Comparison of ENCODE assay signal across 9 cellular contexts in the genomic region with DNA sequence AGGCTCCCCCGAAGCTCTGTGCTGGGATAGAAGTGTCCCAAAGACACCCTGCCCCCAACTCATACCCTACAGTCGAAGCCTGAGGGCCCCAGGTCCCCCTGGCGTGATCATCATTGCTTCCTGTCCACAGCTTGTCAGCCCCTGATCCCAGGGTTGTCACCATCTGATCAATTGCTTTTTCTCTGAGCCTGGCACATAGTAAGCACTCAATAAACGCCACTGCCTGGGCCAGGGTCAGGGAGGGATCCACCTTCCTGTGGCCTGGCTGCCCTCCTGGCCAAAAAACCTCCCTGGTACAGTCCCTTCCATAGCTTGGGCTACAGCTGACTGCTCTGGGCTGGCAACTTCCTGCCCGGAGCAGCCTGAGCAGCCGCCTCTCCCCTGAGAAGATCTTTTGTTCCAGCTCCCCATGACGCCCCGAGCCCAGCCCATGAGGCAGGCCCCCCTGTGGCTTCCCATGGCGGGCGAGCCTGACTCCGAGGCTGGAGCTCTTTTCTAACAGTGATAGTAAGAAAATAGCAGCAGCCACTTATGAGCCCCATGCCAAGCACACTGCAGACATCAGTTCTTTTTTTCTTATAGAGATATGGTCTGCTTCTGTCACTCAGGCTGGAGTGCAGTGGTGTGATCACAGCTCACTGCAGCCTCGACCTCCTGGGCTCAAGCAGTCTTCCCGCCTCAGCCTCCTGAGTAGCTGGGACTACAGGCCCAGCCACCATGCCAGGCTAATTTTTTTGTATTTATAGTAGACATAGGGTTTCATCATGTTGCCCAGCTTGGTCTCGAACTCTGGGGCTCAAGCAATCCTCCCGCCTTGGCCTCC. TPM values are rescaled to one million over a fixed set of nuclear protein-coding genes. Genes with fewer than 3 reads are reported as not detected.
DNase-seq lines count a peak whose midpoint lies in the region; ATAC-seq and TF ChIP-seq lines count a peak whose summit lies in the region.
"Had no signal": no experiment of that assay in that cellular context is flagged by ENCODE, and none has a peak within 500 bp of the region (broad histone marks: within the 10 kb centered on the region; RNA-seq: fewer than 3 reads in every experiment).

No MANE protein-coding gene starts in this region.

- H3K4me3 ChIP-seq in ascending aorta (no peak overlapping the region), liver (ENCODE audit: low read depth in 1 of 3, low read length in 3 of 3) (no peak overlapping the region), vagina (no peak overlapping the region)
- H3K4me3 ChIP-seq: mucosa of descending colon had no signal

- H3K27ac ChIP-seq in ascending aorta (peak overlapping the region; percentile 91 to 92), liver (ENCODE audit: low read depth in 1 of 2, low read length in 2 of 2) (peak overlapping the region; percentile 80 to 85), vagina (peak overlapping the region; percentile 53)

- TF ChIP-seq POLR2A in vagina (IDR thresholded peaks at IDR 0.05) = no peak

- TF ChIP-seq CTCF in ascending aorta (IDR thresholded peaks at IDR 0.05) = no peak
- TF ChIP-seq CTCF in liver (IDR thresholded peaks at IDR 0.05; ENCODE audit: low read depth, low read length, missing input control) = no peak
- TF ChIP-seq CTCF in vagina (IDR thresholded peaks at IDR 0.05) = no peak

- H3K27me3 ChIP-seq in ascending aorta = no peaks in the 10 kb centered on the region
- no peaks in the 10 kb centered on the region for H3K27me3 ChIP-seq in liver (ENCODE audit: control insufficient read depth in 4 of 4, insufficient read depth in 4 of 4, low read length in 3 of 4)
- H3K27me3 ChIP-seq in vagina = no peaks in the 10 kb centered on the region

- peak overlapping the region in 1 of 2 donors; percentile 20 for H3K9ac ChIP-seq in liver (ENCODE audit: low read depth in 1 of 2, low read length in 2 of 2)

- ATAC-seq in stimulated activated naive CD8-positive, alpha-beta T cell treated with anti-CD3 and anti-CD28 coated beads, Interleukin-15, Interleukin-2, amounts not matched to agents 100 U/mL and 50 U/mL, for 24 hours = no peak
- ATAC-seq in HG03442 (IDR thresholded peaks at IDR 0.05; ENCODE audit: unreplicated experiment) = no peak
- ATAC-seq in HG02973 (IDR thresholded peaks at IDR 0.05; ENCODE audit: unreplicated experiment) = no peak
- ATAC-seq: mucosa of descending colon had no signal

- H3K27me3 Mint-ChIP-seq in stimulated activated naive CD8-positive, alpha-beta T cell treated with anti-CD3 and anti-CD28 coated beads, Interleukin-15, Interleukin-2, amounts not matched to agents 100 ng/mL and 50 ng/mL, for 24 hours = no peaks in the 10 kb centered on the region

- H3K36me3 ChIP-seq in ascending aorta (no peaks in the 10 kb centered on the region), liver (ENCODE audit: control insufficient read depth in 4 of 4, insufficient read depth in 3 of 4, low read depth in 1 of 4, low read length in 3 of 4) (no peaks in the 10 kb centered on the region), vagina (no peaks in the 10 kb centered on the region)

- H3K4me1 ChIP-seq in ascending aorta = peaks cover 15 to 44% of the 10 kb centered on the region in 2 donors
- peaks cover 12 to 66% (median 49%) of the 10 kb centered on the region in 4 donors for H3K4me1 ChIP-seq in liver (ENCODE audit: control insufficient read depth in 4 of 4, insufficient read depth in 4 of 4, low read length in 3 of 4)
- H3K4me1 ChIP-seq in vagina = peaks cover 68% of the 10 kb centered on the region

- no peaks in the 10 kb centered on the region for H3K9me3 Mint-ChIP-seq in stimulated activated naive CD8-positive, alpha-beta T cell treated with anti-CD3 and anti-CD28 coated beads, Interleukin-15, Interleukin-2, amounts not matched to agents 100 ng/mL and 50 ng/mL, for 24 hours

- 72% methylated on average over 15 of the region's 15 CpGs for WGBS in liver

- no peak for DNase-seq in stimulated activated naive CD8-positive, alpha-beta T cell treated with anti-CD3 and anti-CD28 coated beads, Interleukin-15, Interleukin-2, amounts not matched to agents 100 U/mL and 50 U/mL, for 24 hours
- DNase-seq in ascending aorta (ENCODE audit: low spot score in 2 of 2) = no peak
- DNase-seq in vagina (ENCODE audit: extremely low spot score in 2 of 2) = no peak
- DNase-seq in NOMO-1 (lab: John Stamatoyannopoulos, UW; ENCODE audit: unreplicated experiment in 2 of 2) = no peak

- H3K9me3 ChIP-seq in ascending aorta = no peaks in the 10 kb centered on the region
- no peaks in the 10 kb centered on the region for H3K9me3 ChIP-seq in liver (ENCODE audit: control insufficient read depth in 4 of 4, low read length in 3 of 4)
- no peaks in the 10 kb centered on the region for H3K9me3 ChIP-seq in vagina
- H3K9me3 ChIP-seq: mucosa of descending colon had no signal

- no peak for TF ChIP-seq RAD21 in liver (IDR thresholded peaks at IDR 0.05)

- intact Hi-C loops in ascending aorta (cut with DNase I) (loop anchor here (5.0 kb wide), 1 partner anchor 275 kb away; a partner anchor contains a TSS), vagina (cut with DNase I) (no loop called here)

- peak overlapping the region; percentile 83 for H3K27ac Mint-ChIP-seq in stimulated activated naive CD8-positive, alpha-beta T cell treated with anti-CD3 and anti-CD28 coated beads, Interleukin-15, Interleukin-2, amounts not matched to agents 100 ng/mL and 50 ng/mL, for 24 hours

- peaks cover 85% of the 10 kb centered on the region for H3K4me1 Mint-ChIP-seq in stimulated activated naive CD8-positive, alpha-beta T cell treated with anti-CD3 and anti-CD28 coated beads, Interleukin-15, Interleukin-2, amounts not matched to agents 100 ng/mL and 50 ng/mL, for 24 hours (ENCODE audit: low read depth)

- peak overlapping the region; percentile 33 for H3K4me3 Mint-ChIP-seq in stimulated activated naive CD8-positive, alpha-beta T cell treated with anti-CD3 and anti-CD28 coated beads, Interleukin-15, Interleukin-2, amounts not matched to agents 100 ng/mL and 50 ng/mL, for 24 hours

- peaks cover 43% of the 10 kb centered on the region for H3K36me3 Mint-ChIP-seq in stimulated activated naive CD8-positive, alpha-beta T cell treated with anti-CD3 and anti-CD28 coated beads, Interleukin-15, Interleukin-2, amounts not matched to agents 100 ng/mL and 50 ng/mL, for 24 hours (ENCODE audit: low read depth)

TF ChIP-seq in liver, 16 proteins besides CTCF, POLR2A, EP300 and RAD21:
- peak; percentile 35 for TF ChIP-seq NR2F2 (IDR thresholded peaks at IDR 0.05)
- TF ChIP-seq YY1 (IDR thresholded peaks at IDR 0.05) = no peak
- TF ChIP-seq JUND (IDR thresholded peaks at IDR 0.05) = no peak
TF ChIP-seq in liver: peak in this region for 1.

RNA-seq across cellular contexts. Expression of a gene that starts 6.5 kb away (rescaled TPM):
- total RNA-seq in ascending aorta (124 TPM), liver (10 to 100 TPM; 10.7 to 18.7 TPM), vagina (24.1 TPM)
- 1 to 10 TPM; 4.4 to 6.9 TPM for polyA plus RNA-seq in liver

RNA-seq across cellular contexts. Expression of a gene that starts 43.3 kb away (rescaled TPM):
- 12.9 TPM for total RNA-seq in ascending aorta
- 1 to 10 TPM; 2.4 to 5.7 TPM for total RNA-seq in liver
- polyA plus RNA-seq in liver = 1 to 10 TPM; 2.5 to 5.4 TPM
- 5.6 TPM for total RNA-seq in vagina
